ENCODE assay signal across 19 cellular contexts in genomic region chr18:21980744-21981143, GRCh38.
"Had no signal": no experiment of that assay in that cellular context is flagged by ENCODE, and none has a peak within 500 bp of the region (broad histone marks: within the 10 kb centered on the region; RNA-seq: fewer than 3 reads in every experiment).

No MANE protein-coding gene starts in this region.

- ATAC-seq: activated CD8-positive, alpha-beta memory T cell treated with anti-CD3 and anti-CD28 coated beads, Interleukin-2, amount 10 ng/mL, durations not matched to agents 7 days and 5 days; left colon; naive thymus-derived CD8-positive, alpha-beta T cell; WTC11 had no signal

- H3K9me3 ChIP-seq: esophagus squamous epithelium, neutrophil, pancreas, tibial artery had no signal

- H3K4me1 ChIP-seq: esophagus squamous epithelium, spleen, tibial artery had no signal

- H3K36me3 ChIP-seq: esophagus squamous epithelium, neutrophil, pancreas, spleen, tibial artery had no signal

- DNase-seq: activated CD4-positive, alpha-beta memory T cell treated with anti-CD3 and anti-CD28 coated beads for 36 hours; activated CD4-positive, alpha-beta T cell treated with anti-CD3 and anti-CD28 coated beads for 4 hours; activated CD8-positive, alpha-beta memory T cell treated with anti-CD3 and anti-CD28 coated beads, Interleukin-2, amount 10 ng/mL, durations not matched to agents 7 days and 5 days; amniotic stem cell; dermis blood vessel endothelial cell; effector memory CD4-positive, alpha-beta T cell; esophagus squamous epithelium; left colon; naive thymus-derived CD8-positive, alpha-beta T cell; pancreas; spleen; stimulated activated CD8-positive, alpha-beta memory T cell treated with anti-CD3 and anti-CD28 coated beads, Interleukin-4, amount 100 ng/mL, for 48 hours; stimulated activated naive CD4-positive, alpha-beta T cell treated with Interleukin-2 at 50 U/mL for 16 hours; substantia nigra; SW 1271; T-helper 2 cell; tibial artery had no signal

- H3K27ac ChIP-seq: esophagus squamous epithelium, neutrophil, pancreas, spleen, tibial artery had no signal

- H3K27me3 ChIP-seq: neutrophil, pancreas, spleen, tibial artery had no signal

- H3K4me3 ChIP-seq: esophagus squamous epithelium, pancreas, spleen, tibial artery had no signal
